ENCODE assay signal across 24 cellular contexts in the genomic region with DNA sequence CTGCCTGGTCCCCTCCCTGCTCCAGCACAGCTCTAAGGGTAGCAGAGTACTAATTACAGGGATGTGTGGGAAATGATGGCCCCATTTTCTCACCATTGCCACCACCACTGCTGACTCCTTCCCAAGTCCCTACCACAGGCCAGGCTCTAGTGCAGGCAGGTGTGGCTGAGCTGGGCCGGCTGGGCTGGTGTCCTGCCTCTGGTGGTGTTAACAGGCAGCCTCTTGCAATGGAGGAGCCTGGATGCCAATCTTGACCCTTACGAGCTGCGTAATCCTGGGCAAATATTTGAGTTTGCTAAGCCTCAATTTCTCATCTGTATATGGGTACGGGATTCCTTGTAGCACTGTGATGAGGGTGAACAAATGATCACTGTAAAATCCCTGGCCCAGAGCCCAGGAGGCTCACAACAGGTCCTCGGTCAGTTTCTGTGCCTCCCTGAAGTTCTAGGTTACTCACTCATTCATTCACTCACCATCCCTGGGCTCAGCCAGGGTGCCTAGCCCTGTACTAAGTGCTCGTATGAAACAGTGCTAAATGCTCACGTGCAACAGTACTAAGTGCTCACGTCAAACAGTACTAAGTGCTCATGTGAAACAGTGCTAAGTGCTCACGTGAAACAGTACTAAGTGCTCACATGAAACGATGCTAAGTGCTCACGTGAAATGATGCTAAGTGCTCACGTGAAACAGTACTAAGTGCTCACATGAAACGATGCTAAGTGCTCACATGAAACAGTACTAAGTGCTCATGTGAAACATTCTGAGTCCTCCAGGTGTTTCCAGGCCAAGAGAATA. TPM values are rescaled to one million over a fixed set of nuclear protein-coding genes. Genes with fewer than 3 reads are reported as not detected.
DNase-seq lines count a peak whose midpoint lies in the region; ATAC-seq, FAIRE-seq and TF ChIP-seq lines count a peak whose summit lies in the region.
"Had no signal": no experiment of that assay in that cellular context is flagged by ENCODE, and none has a peak within 500 bp of the region (broad histone marks: within the 10 kb centered on the region; RNA-seq: fewer than 3 reads in every experiment).

No MANE protein-coding gene starts in this region.

- H4K20me1 ChIP-seq in IMR-90 (ENCODE audit: insufficient read depth, low read length) (no peaks in the 10 kb centered on the region; the same call in 1 of the 2 replicates), K562 (replicated peaks; ENCODE audit: control insufficient read depth, insufficient read depth, low read length) (no peaks in the 10 kb centered on the region), neural progenitor cell (ENCODE audit: low read depth) (peaks cover 9% of the 10 kb centered on the region)

- ATAC-seq in IMR-90 (ENCODE audit: low read depth) (no peak), K562 (peak; percentile 8; the same call in 2 of the 3 replicates), HG03139 (IDR thresholded peaks at IDR 0.05; ENCODE audit: unreplicated experiment) (no peak), gastroesophageal sphincter (no peak)
- ATAC-seq: foreskin keratinocyte; left lung; stimulated activated naive CD8-positive, alpha-beta T cell treated with anti-CD3 and anti-CD28 coated beads, Interleukin-15, Interleukin-2, amounts not matched to agents 100 U/mL and 50 U/mL, for 24 hours had no signal

- intact Hi-C loops in Caco-2 (cut with micrococcal nuclease; ENCODE audit: unreplicated experiment) (no loop called here), IMR-90 (cut with micrococcal nuclease) (no loop called here), K562 (cut with micrococcal nuclease) (no loop called here)

- H4K8ac ChIP-seq in IMR-90 (ENCODE audit: low read depth in 2 of 2, low read length in 2 of 2), result no peak overlapping the region

- H3K79me2 ChIP-seq in K562 (ENCODE audit: control insufficient read depth, insufficient read depth, low read length), result no peaks in the 10 kb centered on the region
- H3K79me2 ChIP-seq in neural progenitor cell (ENCODE audit: low read depth), result no peaks in the 10 kb centered on the region

- H3K27ac Mint-ChIP-seq in Caco-2 (ENCODE audit: unreplicated experiment), result no peak overlapping the region
- H3K27ac Mint-ChIP-seq in neural progenitor cell, result peak overlapping the region; percentile 69
- H3K27ac Mint-ChIP-seq: activated naive CD4-positive, alpha-beta T cell treated with anti-CD3 and anti-CD28 coated beads, Interleukin-2, amount 10 ng/mL, durations not matched to agents 7 days and 5 days; immature natural killer cell had no signal

- dilution Hi-C loops in IMR-90 (cut with HindIII; ENCODE audit: low sequenced_read_pairs, unreplicated experiment), result no loop called here

- H3K4me1 ChIP-seq in Caco-2 (peaks cover 6% of the 10 kb centered on the region; the same call in 1 of the 2 replicates), IMR-90 (ENCODE audit: control insufficient read depth, insufficient read depth, low read length) (peaks cover 3% of the 10 kb centered on the region; the same call in 1 of the 2 replicates), K562 (replicated peaks in 1 of 2; ENCODE audit: control insufficient read depth in 2 of 2, insufficient read depth in 2 of 2, low read length in 2 of 2) (peaks cover 0 to 48% of the 10 kb centered on the region in 2 experiments; a peak in 2 of 5 replicates), neural progenitor cell (peaks cover 17% of the 10 kb centered on the region), gastroesophageal sphincter (peaks cover 0 to 21% (median 0%) of the 10 kb centered on the region in 3 donors)
- H3K4me1 ChIP-seq: foreskin keratinocyte had no signal

- H2AK9ac ChIP-seq in IMR-90 (replicated peaks; ENCODE audit: low read depth, low read length, poor library complexity), result no peak overlapping the region

- H3K18ac ChIP-seq in IMR-90 (ENCODE audit: low read depth, low read length), result no peak overlapping the region

- CTCF ChIA-PET in Caco-2 (lab: Charles Lee) (interaction anchor here (0.6 to 1.6 kb wide), 2 partner anchors 88 to 89 kb away, joined by 7 to 9 read pairs; no protein-coding TSS in a partner anchor), IMR-90 (lab: Yijun Ruan, JAX) (no interaction called here), K562 (lab: Yijun Ruan, JAX; ENCODE audit: low intra/inter-chr PET ratio) (no interaction called here)

- H3K23ac ChIP-seq in IMR-90 (ENCODE audit: low read depth, low read length), result no peak overlapping the region

- TF ChIP-seq EP300 in K562 (IDR thresholded peaks at IDR 0.05; ENCODE audit: low read length) (no peak), gastroesophageal sphincter (IDR thresholded peaks at IDR 0.05) (no peak)

- no peak overlapping the region for H2BK5ac ChIP-seq in IMR-90 (ENCODE audit: low read depth, low read length, poor library complexity, severe bottlenecking)

- TF ChIP-seq RAD21 in IMR-90 (IDR thresholded peaks at IDR 0.05; ENCODE audit: low read length) (no peak), K562 (CRISPR knock-in tag; conservative IDR thresholded peaks at IDR 0.05 in 1 of 2, IDR thresholded peaks at IDR 0.05 in 1 of 2) (no peak)

- no peak overlapping the region for H3K9ac ChIP-seq in IMR-90 (ENCODE audit: low read depth, low read length)
- peak overlapping the region in 1 of 2 experiments; percentile 31; a peak in 1 of 4 replicates for H3K9ac ChIP-seq in K562 (ENCODE audit: insufficient read depth in 1 of 2, low read depth in 2 of 2, low read length in 2 of 2)
- no peak overlapping the region for H3K9ac ChIP-seq in neural progenitor cell

- H3K9me1 ChIP-seq in IMR-90 (ENCODE audit: insufficient read depth, low read length) (no peaks in the 10 kb centered on the region), K562 (ENCODE audit: control insufficient read depth, insufficient read depth, low read length) (no peaks in the 10 kb centered on the region)

- POLR2A ChIA-PET in Caco-2 (lab: Charles Lee), result interaction anchor here (0.6 kb wide), 1 partner anchor 125 kb away, joined by 5 read pairs; no protein-coding TSS in a partner anchor
- POLR2A ChIA-PET in IMR-90 (lab: Charles Lee; ENCODE audit: unreplicated experiment), result no interaction called here
- POLR2A ChIA-PET in K562 (lab: Yijun Ruan, JAX), result no interaction called here

- H3K4ac ChIP-seq in IMR-90 (ENCODE audit: low read depth, low read length), result no peak overlapping the region

- H2AFZ ChIP-seq in IMR-90 (replicated peaks; ENCODE audit: low read length, poor library complexity), result no peak overlapping the region
- H2AFZ ChIP-seq in K562 (ENCODE audit: low read depth, low read length), result peak overlapping the region; percentile 33; the same call in 1 of the 2 replicates
- no peak overlapping the region for H2AFZ ChIP-seq in neural progenitor cell (replicated peaks)

- TF ChIP-seq CTCF in Caco-2 (IDR thresholded peaks at IDR 0.05; ENCODE audit: insufficient read depth in 1 of 2, low read depth in 1 of 2, low read length in 1 of 2, severe bottlenecking in 1 of 2, unreplicated experiment in 1 of 2) (no peak), IMR-90 (conservative IDR thresholded peaks at IDR 0.05; ENCODE audit: low read depth, low read length) (no peak), K562 (IDR thresholded peaks at IDR 0.05 in 2 of 3, conservative IDR thresholded peaks at IDR 0.05 in 1 of 3; ENCODE audit: insufficient read depth in 2 of 3, low read depth in 1 of 3, low read length in 3 of 3) (no peak), neural progenitor cell (IDR thresholded peaks at IDR 0.05) (no peak), gastroesophageal sphincter (IDR thresholded peaks at IDR 0.05) (no peak)

- no peaks in the 10 kb centered on the region for H3K4me1 Mint-ChIP-seq in Caco-2 (ENCODE audit: low read depth, unreplicated experiment)
- peaks cover 37% of the 10 kb centered on the region for H3K4me1 Mint-ChIP-seq in neural progenitor cell
- H3K4me1 Mint-ChIP-seq: central memory CD8-positive, alpha-beta T cell had no signal

- H2BK15ac ChIP-seq in IMR-90 (ENCODE audit: low read depth, low read length), result no peak overlapping the region

- H2BK20ac ChIP-seq in IMR-90 (ENCODE audit: low read depth, low read length), result no peak overlapping the region

- H3K9me3 ChIP-seq in Caco-2 (no peaks in the 10 kb centered on the region), IMR-90 (ENCODE audit: control insufficient read depth, insufficient read depth, low read length) (no peaks in the 10 kb centered on the region), K562 (replicated peaks; ENCODE audit: control insufficient read depth, insufficient read depth, low read depth, low read length) (no peaks in the 10 kb centered on the region), neural progenitor cell (ENCODE audit: low read depth) (no peaks in the 10 kb centered on the region), gastroesophageal sphincter (peaks cover 0 to 13% (median 0%) of the 10 kb centered on the region in 3 donors)
- H3K9me3 ChIP-seq: left lung had no signal

- no peak overlapping the region for H2BK120ac ChIP-seq in IMR-90 (ENCODE audit: low read depth, low read length)

- H3K27me3 Mint-ChIP-seq in Caco-2 (ENCODE audit: insufficient read depth, unreplicated experiment), result peaks cover 2% of the 10 kb centered on the region
- H3K27me3 Mint-ChIP-seq in neural progenitor cell (ENCODE audit: insufficient read depth, low read depth), result peaks cover 18% of the 10 kb centered on the region
- H3K27me3 Mint-ChIP-seq: central memory CD8-positive, alpha-beta T cell had no signal

- H3K36me3 Mint-ChIP-seq in Caco-2 (ENCODE audit: insufficient read depth, unreplicated experiment) (peaks cover 7% of the 10 kb centered on the region), neural progenitor cell (peaks cover 5% of the 10 kb centered on the region)
- H3K36me3 Mint-ChIP-seq: activated naive CD4-positive, alpha-beta T cell treated with anti-CD3 and anti-CD28 coated beads, Interleukin-2, amount 10 ng/mL, durations not matched to agents 7 days and 5 days; immature natural killer cell had no signal

- no peaks in the 10 kb centered on the region for H3K27me3 ChIP-seq in Caco-2 (replicated peaks; ENCODE audit: control insufficient read depth, insufficient read depth, low read length)
- H3K27me3 ChIP-seq in IMR-90 (ENCODE audit: control insufficient read depth, insufficient read depth, low read length), result no peaks in the 10 kb centered on the region
- peaks cover 3 to 21% of the 10 kb centered on the region in 2 experiments; a peak in 4 of 5 replicates for H3K27me3 ChIP-seq in K562 (ENCODE audit: control insufficient read depth in 2 of 2, insufficient read depth in 2 of 2, low read length in 2 of 2)
- peaks cover 17% of the 10 kb centered on the region for H3K27me3 ChIP-seq in neural progenitor cell
- peaks cover 60% of the 10 kb centered on the region for H3K27me3 ChIP-seq in gastroesophageal sphincter
- H3K27me3 ChIP-seq: Peyer's patch had no signal

- no peak overlapping the region for H3K14ac ChIP-seq in IMR-90 (replicated peaks; ENCODE audit: low read depth, low read length)

- WGBS in IMR-90 (ENCODE audit: extremely low coverage in 2 of 2, insufficient read length in 1 of 2), 2 experiments, result 93% methylated on average over 9 of the region's 13 CpGs; no CpG with 5 or more reads in 1 of the 2 experiments
- 25% methylated on average over 13 of the region's 13 CpGs for WGBS in K562 (ENCODE audit: insufficient coverage, low coverage, missing lambda C conversion rate)
- 76 to 87% methylated on average over 9 to 10 of the region's 13 CpGs for WGBS in gastroesophageal sphincter (ENCODE audit: low coverage in 1 of 2), 2 donors

- no peak overlapping the region for H3K56ac ChIP-seq in IMR-90 (ENCODE audit: extremely low read depth, insufficient read depth, low read length)

- H3K4me2 ChIP-seq in IMR-90 (ENCODE audit: low read depth, low read length) (no peak overlapping the region), K562 (ENCODE audit: insufficient read depth, low read length) (no peak overlapping the region), neural progenitor cell (no peak overlapping the region)

- H4K91ac ChIP-seq in IMR-90 (ENCODE audit: insufficient read depth, low read depth, low read length), result no peak overlapping the region

- peaks cover 29% of the 10 kb centered on the region for H3F3A ChIP-seq in neural progenitor cell (ENCODE audit: low read depth)

- H3K4me3 ChIP-seq in Caco-2 (ENCODE audit: low read depth, low read length) (no peak overlapping the region), IMR-90 (ENCODE audit: insufficient read depth, low read depth, low read length) (no peak overlapping the region), K562 (no peak overlapping the region), neural progenitor cell (no peak overlapping the region), gastroesophageal sphincter (no peak overlapping the region)
- H3K4me3 ChIP-seq: left lung, Peyer's patch, SK-N-MC had no signal

- peak overlapping the region; percentile 20 for H3K4me3 Mint-ChIP-seq in Caco-2 (ENCODE audit: unreplicated experiment)
- H3K4me3 Mint-ChIP-seq in neural progenitor cell, result peak overlapping the region; percentile 67
- H3K4me3 Mint-ChIP-seq: activated naive CD4-positive, alpha-beta T cell treated with anti-CD3 and anti-CD28 coated beads, Interleukin-2, amount 10 ng/mL, durations not matched to agents 7 days and 5 days; central memory CD8-positive, alpha-beta T cell had no signal

- peak; percentile 78 for FAIRE-seq in K562 (lab: Jason Lieb, UNC)
- FAIRE-seq: H54, small intestine had no signal

- BruUV-seq in Caco-2 (replicated peaks; lab: Mats Ljungman, UMichigan) (no TSS peak), IMR-90 (replicated peaks; lab: Mats Ljungman, UMichigan) (no TSS peak), K562 (replicated peaks; lab: Mats Ljungman, UMichigan) (no TSS peak)

- in situ Hi-C loops in IMR-90 (cut with MboI; ENCODE audit: low sequenced_read_pairs) (no loop called here), K562 (cut with MboI) (loop anchor here (5.0 to 25.0 kb wide), 2 partner anchors 114 to 1956 kb away; a partner anchor contains a TSS)

- H3K36me3 ChIP-seq in Caco-2 (ENCODE audit: control insufficient read depth, insufficient read depth, low read length) (no peaks in the 10 kb centered on the region), IMR-90 (ENCODE audit: control insufficient read depth, insufficient read depth, low read length) (no peaks in the 10 kb centered on the region), K562 (ENCODE audit: control insufficient read depth, insufficient read depth, low read length) (no peaks in the 10 kb centered on the region), neural progenitor cell (no peaks in the 10 kb centered on the region), gastroesophageal sphincter (no peaks in the 10 kb centered on the region)
- H3K36me3 ChIP-seq: left lung, Peyer's patch had no signal

- H3K79me1 ChIP-seq in IMR-90 (ENCODE audit: low read depth in 1 of 2, low read length in 2 of 2), result no peaks in the 10 kb centered on the region

- TF ChIP-seq POLR2A in IMR-90 (IDR thresholded peaks at IDR 0.05; ENCODE audit: low read depth, low read length), result no peak
- TF ChIP-seq POLR2A in K562 (conservative IDR thresholded peaks at IDR 0.05), result no peak
- TF ChIP-seq POLR2A in gastroesophageal sphincter (IDR thresholded peaks at IDR 0.05), result no peak

- no peaks in the 10 kb centered on the region for H3K9me3 Mint-ChIP-seq in Caco-2 (ENCODE audit: unreplicated experiment)
- no peaks in the 10 kb centered on the region for H3K9me3 Mint-ChIP-seq in neural progenitor cell
- H3K9me3 Mint-ChIP-seq: central memory CD8-positive, alpha-beta T cell; immature natural killer cell had no signal

- no peak overlapping the region for H4K5ac ChIP-seq in IMR-90 (ENCODE audit: low read depth, low read length)

- 0 out of 2 replicates have a peak overlapping the region, but pooled peaks have one; percentile 27 for H2AK5ac ChIP-seq in IMR-90 (ENCODE audit: low read depth, low read length)

- DNase-seq in Caco-2, result peak; percentile 57 to 68
- no peak for DNase-seq in IMR-90
- no peak for DNase-seq in K562 (ENCODE audit: extremely low read depth in 1 of 4, low spot score in 3 of 4)
- no peak for DNase-seq in neural progenitor cell (ENCODE audit: low spot score)
- no peak for DNase-seq in DMS114 treated with DMSO at 0.1 percent for 48 hours (lab: John Stamatoyannopoulos, UW; ENCODE audit: unreplicated experiment)
- no peak for DNase-seq in NAMALWA (ENCODE audit: low spot score)
- DNase-seq: activated CD4-positive, CD25-positive, alpha-beta regulatory T cell treated with anti-CD3 and anti-CD28 coated beads, Interleukin-2, amount 50 U/mL, for 72 hours; activated naive CD4-positive, alpha-beta T cell treated with anti-CD3 and anti-CD28 coated beads, Interleukin-2, amount 10 ng/mL, durations not matched to agents 7 days and 5 days; activated T-cell treated with anti-CD3 and anti-CD28 coated beads, Interleukin-2, amount 50 U/mL, for 48 hours; anterior cingulate cortex; foreskin keratinocyte; immature natural killer cell; left lung; NCI-H1436; NK-92 treated with Interleukin-12 subunit alpha and Interleukin-12 subunit beta, amount 100 ng/mL, for 24 hours; Peyer's patch; small intestine; stimulated activated CD4-positive, alpha-beta T cell treated with anti-CD3 and anti-CD28 coated beads, Interleukin-4, amount 100 ng/mL, for 1 hour; stimulated activated naive CD8-positive, alpha-beta T cell treated with anti-CD3 and anti-CD28 coated beads, Interleukin-15, Interleukin-2, amounts not matched to agents 100 U/mL and 50 U/mL, for 24 hours had no signal

- no peak overlapping the region for H3K27ac ChIP-seq in IMR-90 (ENCODE audit: insufficient read depth, low read length)
- no peak overlapping the region for H3K27ac ChIP-seq in K562 (ENCODE audit: extremely low read depth, low read depth, low read length)
- no peak overlapping the region for H3K27ac ChIP-seq in neural progenitor cell
- no peak overlapping the region for H3K27ac ChIP-seq in gastroesophageal sphincter
- H3K27ac ChIP-seq: foreskin keratinocyte, left lung, Peyer's patch, SK-N-MC had no signal

RNA-seq across cellular contexts. Expression of a gene that starts 2.3 kb away (rescaled TPM):
- total RNA-seq in Caco-2 (2022) (1.2 TPM in 2 replicates), IMR-90 (2012; rRNA removed) (0.72 and 0.83 TPM in 2 replicates), K562 (2014; rRNA removed) (2.1 and 2.7 TPM in 2 replicates), K562 (2014; rRNA removed; fragmentation: Illumina TruSeq; extraction: Trizol) (0.10 and 0.11 TPM in 2 replicates), K562 (2015; rRNA removed; fragmentation: Illumina TruSeq; extraction: Trizol) (0.33 and 0.34 TPM in 2 replicates), K562 (2021) (1.7 TPM in 2 replicates), neural progenitor cell (ENCODE audit: low replicate concordance) (1.1 and 5.8 TPM in 2 replicates), gastroesophageal sphincter (1 to 10 TPM in 1 of 4 donors, under 1 TPM in 3; 0.31 to 2.7 (median 0.81) TPM)
- polyA plus RNA-seq in IMR-90 (2012; rRNA removed) (1.6 and 1.8 TPM in 2 replicates), K562 (2011; rRNA removed) (0.27 and 0.32 TPM in 2 replicates), K562 (2014; fragmentation: Illumina TruSeq; extraction: Trizol) (0.07 and 0.33 TPM in 2 replicates), K562 (2014; fragmentation: Nextera tagmentation; extraction: Ambion mirVana) (not detected), K562 (2014; rRNA removed) (0.46 and 0.82 TPM in 2 replicates)
- polyA plus RNA-seq in IMR-90 (2012; cell fraction: cytosol; rRNA removed), result 0.81 and 3.3 TPM in 2 replicates
- polyA plus RNA-seq in IMR-90 (2012; cell fraction: nucleus; rRNA removed; ENCODE audit: low replicate concordance), result 0.52 and 1.4 TPM in 2 replicates
- 0.28 and 2.8 TPM in 2 replicates for total RNA-seq in K562 (2011; cell fraction: chromatin; rRNA removed; ENCODE audit: low replicate concordance)
- 5.0 and 5.1 TPM in 2 replicates for total RNA-seq in K562 (2011; cell fraction: nucleolus; rRNA removed)
- 1.1 and 1.6 TPM in 2 replicates for total RNA-seq in K562 (2011; cell fraction: nucleoplasm; rRNA removed)
- 0.44 and 2.1 TPM in 2 replicates for polyA plus RNA-seq in K562 (2011; cell fraction: cytosol; rRNA removed)
- polyA plus RNA-seq in K562 (2011; cell fraction: nucleus; rRNA removed), result 0.35 and 0.71 TPM in 2 replicates
- 0.32 and 0.55 TPM in 2 replicates for polyA plus RNA-seq in K562 (2012)
- 0.15 and 0.21 TPM in 2 replicates for polyA minus RNA-seq in K562 (2011; rRNA and poly(A)+ RNA removed)
- polyA minus RNA-seq in K562 (2011; cell fraction: cytosol; rRNA and poly(A)+ RNA removed), result 0.91 and 0.95 TPM in 2 replicates
- 2.2 and 2.4 TPM in 2 replicates for polyA minus RNA-seq in K562 (2011; cell fraction: nucleus; rRNA and poly(A)+ RNA removed)

Comparison
In these comparisons a context has a peak if more than half of its experiments do, and no peak if none do; other contexts are left out.
1. DNase-seq: peak in Caco-2 (2 of 2); none in IMR-90 (single experiment), K562 (0 of 4), neural progenitor cell (single experiment), DMS114 treated with DMSO at 0.1 percent for 48 hours (single experiment) and NAMALWA (single experiment).